ENCODE assay signal across 8 cellular contexts in the genomic region with DNA sequence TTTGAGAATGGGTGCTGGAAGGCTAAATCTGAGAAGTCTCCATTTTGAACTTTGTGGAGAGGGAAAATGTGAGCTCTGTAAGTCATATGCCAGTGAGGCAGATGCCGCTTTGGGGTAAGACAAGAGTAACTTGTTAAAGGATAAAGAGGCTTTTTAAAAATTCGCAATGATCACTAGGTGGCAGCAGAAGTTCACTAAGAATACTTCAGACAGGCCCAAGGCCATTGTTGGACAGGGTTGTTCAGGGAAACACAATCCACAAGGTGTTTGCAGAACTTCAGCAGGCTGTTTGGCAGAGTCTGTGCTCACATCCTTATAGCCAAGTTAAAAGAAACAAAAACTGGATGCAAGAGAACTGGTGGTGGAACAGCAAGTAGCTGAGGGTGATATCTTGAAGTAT. TPM values are rescaled to one million over a fixed set of nuclear protein-coding genes. Genes with fewer than 3 reads are reported as not detected.
DNase-seq lines count a peak whose midpoint lies in the region; ATAC-seq, FAIRE-seq and TF ChIP-seq lines count a peak whose summit lies in the region.

No MANE protein-coding gene starts in this region.

- H3K14ac ChIP-seq in H1 (ENCODE audit: insufficient read length) (no peak overlapping the region), mesenchymal stem cell (ENCODE audit: low read length in 2 of 2) (no peak overlapping the region)

- no peak for TF ChIP-seq EP300 in H1 (IDR thresholded peaks at IDR 0.05; ENCODE audit: borderline replicate concordance in 1 of 2, low read depth in 2 of 2, low read length in 2 of 2)

- FAIRE-seq in H1 (lab: Jason Lieb, UNC) = peak; percentile 98

- H3K18ac ChIP-seq in H1 (ENCODE audit: extremely low read depth, low read length) = no peak overlapping the region
- H3K18ac ChIP-seq in mesenchymal stem cell (ENCODE audit: low read depth in 1 of 2, low read length in 2 of 2) = no peak overlapping the region

- H3K4me1 ChIP-seq in H1 (replicated peaks in 1 of 4; ENCODE audit: control insufficient read depth in 3 of 4, insufficient read depth in 4 of 4, low read length in 3 of 4) = no peaks in the 10 kb centered on the region
- no peaks in the 10 kb centered on the region for H3K4me1 ChIP-seq in mesenchymal stem cell (ENCODE audit: control insufficient read depth, insufficient read depth, low read depth, low read length)

- H3K27ac ChIP-seq in H1 (ENCODE audit: low read depth, low read length) (no peak overlapping the region), mesenchymal stem cell (ENCODE audit: low read length, poor library complexity, severe bottlenecking) (no peak overlapping the region)

- TF ChIP-seq CTCF in AG10803 (conservative IDR thresholded peaks at IDR 0.05; ENCODE audit: low read length) (peak; percentile 59), GM12872 (IDR thresholded peaks at IDR 0.05; ENCODE audit: insufficient read depth, low read depth, low read length) (peak; percentile 46), H1 (IDR thresholded peaks at IDR 0.05; ENCODE audit: control extremely low read depth in 1 of 3, insufficient read depth in 1 of 3, low read depth in 1 of 3, low read length in 3 of 3) (peak in 2 of 3 experiments; percentile 50 to 55; a peak in 3 of 4 replicates)

- no peaks in the 10 kb centered on the region for H3K9me3 ChIP-seq in H1 (ENCODE audit: insufficient read depth in 2 of 2, low read depth in 1 of 2, low read length in 1 of 2)
- H3K9me3 ChIP-seq in mesenchymal stem cell (ENCODE audit: control insufficient read depth, low read length) = no peaks in the 10 kb centered on the region

- no peak overlapping the region for H2BK5ac ChIP-seq in H1 (ENCODE audit: low read depth, low read length)
- no peak overlapping the region for H2BK5ac ChIP-seq in mesenchymal stem cell (ENCODE audit: low read depth, low read length, poor library complexity, severe bottlenecking)

- DNase-seq in AG10803 (ENCODE audit: low read depth) (peak; percentile 60), M059J (ENCODE audit: low read depth) (peak; percentile 62), RPMI7951 (ENCODE audit: low read depth) (peak; percentile 55), H1 (ENCODE audit: low read depth in 1 of 2, low spot score in 2 of 2) (no peak), mesenchymal stem cell (peak; percentile 62)
- no peak for DNase-seq in NK-92 treated with Interleukin-12 subunit alpha and Interleukin-12 subunit beta, amount 100 ng/mL, for 24 hours (lab: John Stamatoyannopoulos, UW)

- CTCF ChIA-PET in H1 (lab: Charles Lee; ENCODE audit: partially characterized antibody) = interaction anchor here (0.6 to 6.7 kb wide), 21 partner anchors 9 to 307 kb away, joined by 3 to 106 read pairs (median 4); no protein-coding TSS in a partner anchor

- H3K27me3 ChIP-seq in H1 (replicated peaks in 1 of 4; ENCODE audit: control insufficient read depth in 3 of 4, extremely low read depth in 1 of 4, insufficient read depth in 3 of 4, low read length in 3 of 4) = no peaks in the 10 kb centered on the region
- H3K27me3 ChIP-seq in mesenchymal stem cell (ENCODE audit: control insufficient read depth in 1 of 2, insufficient read depth in 1 of 2, low read length in 2 of 2) = peaks cover 0 to 13% of the 10 kb centered on the region in 2 experiments

- H3K23me2 ChIP-seq in H1 (ENCODE audit: low read depth, low read length) = no peaks in the 10 kb centered on the region

- no peak overlapping the region for H2BK120ac ChIP-seq in H1 (replicated peaks; ENCODE audit: low read depth, low read length)
- no peak overlapping the region for H2BK120ac ChIP-seq in mesenchymal stem cell (ENCODE audit: low read depth, low read length)

- TF ChIP-seq RAD21 in H1 (IDR thresholded peaks at IDR 0.05 in 1 of 2, conservative IDR thresholded peaks at IDR 0.05 in 1 of 2; ENCODE audit: low read depth in 2 of 2, low read length in 2 of 2) = peak; percentile 73 to 81

- H3K4ac ChIP-seq in H1 (replicated peaks; ENCODE audit: insufficient read length, low read depth, low read length) (no peak overlapping the region), mesenchymal stem cell (ENCODE audit: low read depth in 1 of 2, low read length in 2 of 2) (no peak overlapping the region)

- H4K5ac ChIP-seq in H1 (ENCODE audit: insufficient read length, low read depth, low read length) = no peak overlapping the region

- H3K4me3 ChIP-seq in AG10803 (ENCODE audit: low read length) = no peak overlapping the region
- no peak overlapping the region for H3K4me3 ChIP-seq in H1 (ENCODE audit: extremely low read depth in 1 of 4, insufficient read depth in 2 of 4, low read depth in 3 of 4, low read length in 4 of 4)
- H3K4me3 ChIP-seq in mesenchymal stem cell (ENCODE audit: insufficient read depth in 1 of 2, low read depth in 1 of 2, low read length in 2 of 2) = no peak overlapping the region

- H4K20me1 ChIP-seq in H1 (replicated peaks in 1 of 2; ENCODE audit: control insufficient read depth in 1 of 2, insufficient read depth in 2 of 2, low read length in 2 of 2) = no peaks in the 10 kb centered on the region

- no peaks in the 10 kb centered on the region for H3K79me2 ChIP-seq in H1 (ENCODE audit: control insufficient read depth in 1 of 2, insufficient read depth in 2 of 2, low read length in 2 of 2)

- H2BK20ac ChIP-seq in H1 (ENCODE audit: low read length) = no peak overlapping the region

- H2BK12ac ChIP-seq in H1 (ENCODE audit: low read depth, low read length) = no peak overlapping the region
- H2BK12ac ChIP-seq in mesenchymal stem cell (ENCODE audit: low read length in 2 of 2) = no peak overlapping the region

- H3K4me2 ChIP-seq in H1 (ENCODE audit: insufficient read depth in 1 of 2, low read depth in 2 of 2, low read length in 2 of 2) (no peak overlapping the region), mesenchymal stem cell (ENCODE audit: low read length, poor library complexity, severe bottlenecking) (no peak overlapping the region)

- H3K36me3 ChIP-seq in H1 (ENCODE audit: control insufficient read depth in 2 of 4, insufficient read depth in 4 of 4, low read length in 3 of 4) = no peaks in the 10 kb centered on the region
- no peaks in the 10 kb centered on the region for H3K36me3 ChIP-seq in mesenchymal stem cell (ENCODE audit: control insufficient read depth in 1 of 2, insufficient read depth in 2 of 2, low read depth in 1 of 2, low read length in 2 of 2)

- H2AK5ac ChIP-seq in H1 (ENCODE audit: low read depth, low read length) (no peak overlapping the region), mesenchymal stem cell (ENCODE audit: low read length, severe bottlenecking) (no peak overlapping the region)

- no peak overlapping the region for H3K56ac ChIP-seq in H1 (replicated peaks; ENCODE audit: insufficient read length, low read depth, low read length)

- no peak for ATAC-seq in GM19023 (IDR thresholded peaks at IDR 0.05; ENCODE audit: unreplicated experiment)

- POLR2A ChIA-PET in H1 (lab: Charles Lee; ENCODE audit: partially characterized antibody) = no interaction called here

- TF ChIP-seq POLR2A in H1 (IDR thresholded peaks at IDR 0.05; ENCODE audit: control extremely low read depth in 1 of 2, low read depth in 2 of 2, low read length in 2 of 2) = no peak

- H4K91ac ChIP-seq in H1 (replicated peaks; ENCODE audit: insufficient read length, low read length) = no peak overlapping the region
- no peak overlapping the region for H4K91ac ChIP-seq in mesenchymal stem cell (ENCODE audit: low read length)

- no peak overlapping the region for H2AFZ ChIP-seq in H1 (ENCODE audit: low read length)
- H2AFZ ChIP-seq in mesenchymal stem cell (ENCODE audit: low read depth, low read length) = no peak overlapping the region

- H2BK15ac ChIP-seq in H1 (ENCODE audit: low read length) (no peak overlapping the region), mesenchymal stem cell (ENCODE audit: low read depth, poor library complexity, severe bottlenecking) (no peak overlapping the region)

- no peak overlapping the region for H3K23ac ChIP-seq in H1 (ENCODE audit: insufficient read length)
- no peak overlapping the region for H3K23ac ChIP-seq in mesenchymal stem cell (ENCODE audit: low read length in 2 of 2)

- H3K79me1 ChIP-seq in H1 (ENCODE audit: low read depth, low read length) (no peaks in the 10 kb centered on the region), mesenchymal stem cell (replicated peaks; ENCODE audit: low read length, poor library complexity, severe bottlenecking) (no peaks in the 10 kb centered on the region)

- 39% methylated on average over 2 of the region's 2 CpGs; no CpG with 5 or more reads in 1 of the 2 experiments for WGBS in H1 (ENCODE audit: extremely low coverage in 1 of 2, insufficient coverage in 1 of 2, insufficient read length in 1 of 2, insufficient replicate concordance in 2 of 2, low coverage in 1 of 2, low lambda C conversion rate in 2 of 2, missing lambda C conversion rate in 1 of 2), 2 experiments
- 11% methylated on average over 2 of the region's 2 CpGs for WGBS in mesenchymal stem cell

- H3K9ac ChIP-seq in H1 (replicated peaks in 1 of 4; ENCODE audit: extremely low read depth in 1 of 4, low read depth in 3 of 4, low read length in 3 of 4) (no peak overlapping the region), mesenchymal stem cell (ENCODE audit: low read length) (no peak overlapping the region)

- H4K8ac ChIP-seq in H1 (ENCODE audit: extremely low read depth, insufficient read depth, low read length) (no peak overlapping the region), mesenchymal stem cell (ENCODE audit: low read length) (no peak overlapping the region)

RNA-seq across cellular contexts. Expression of a gene that starts 13.7 kb away (rescaled TPM):
- 11.3 and 14.7 TPM in 2 replicates for total RNA-seq in M059J (2014; rRNA removed; shearing (Covaris generic))
- 20.7 and 23.1 TPM in 2 replicates for total RNA-seq in RPMI7951 (2014; rRNA removed; shearing (Covaris generic))
- total RNA-seq in H1 (2021; fragmentation: NEBNext Ultra II Directional; extraction: Animal tissue kit (Norgen Biotek cat#: 25700)) = 13.4 and 15.7 TPM in 2 replicates
- 2.1 and 5.0 TPM in 2 replicates for polyA plus RNA-seq in H1 (2011; rRNA removed)
- polyA plus RNA-seq in H1 (2011; cell fraction: cytosol; rRNA removed) = 4.3 TPM
- 6.3 TPM for polyA plus RNA-seq in H1 (2011; cell fraction: nucleus; rRNA removed)
- 4.4 to 5.7 TPM (median 4.6 TPM) in 4 replicates for polyA plus RNA-seq in H1 (2012, experiment 1 of 2)
- polyA plus RNA-seq in H1 (2012, experiment 2 of 2) = 0.26 TPM
- polyA plus RNA-seq in H1 (2013, experiment 1 of 2) = 6.8 TPM
- polyA plus RNA-seq in H1 (2013, experiment 2 of 2) = 6.2 TPM
- polyA minus RNA-seq in H1 (2011; rRNA and poly(A)+ RNA removed) = 18.4 and 21.8 TPM in 2 replicates
- polyA minus RNA-seq in H1 (2011; cell fraction: cytosol; rRNA and poly(A)+ RNA removed) = 3.7 TPM
- polyA minus RNA-seq in H1 (2011; cell fraction: nucleus; rRNA and poly(A)+ RNA removed) = 17.1 TPM
- polyA plus RNA-seq in mesenchymal stem cell (2013, experiment 1 of 2) = 4.5 TPM
- 4.0 TPM for polyA plus RNA-seq in mesenchymal stem cell (2013, experiment 2 of 2)

RNA-seq across cellular contexts. Expression of a gene that starts 33.6 kb away (rescaled TPM):
- not detected in 2 replicates for total RNA-seq in M059J (2014; rRNA removed; shearing (Covaris generic))
- total RNA-seq in RPMI7951 (2014; rRNA removed; shearing (Covaris generic)) = not detected in 2 replicates
- not detected in 2 replicates for total RNA-seq in H1 (2021; fragmentation: NEBNext Ultra II Directional; extraction: Animal tissue kit (Norgen Biotek cat#: 25700))
- not detected in 2 replicates for polyA plus RNA-seq in H1 (2011; rRNA removed)
- not detected for polyA plus RNA-seq in H1 (2011; cell fraction: cytosol; rRNA removed)
- polyA plus RNA-seq in H1 (2011; cell fraction: nucleus; rRNA removed) = not detected
- not detected in 4 replicates for polyA plus RNA-seq in H1 (2012, experiment 1 of 2)
- polyA plus RNA-seq in H1 (2012, experiment 2 of 2) = not detected
- polyA plus RNA-seq in H1 (2013, experiment 1 of 2) = not detected
- polyA plus RNA-seq in H1 (2013, experiment 2 of 2) = not detected
- not detected in 2 replicates for polyA minus RNA-seq in H1 (2011; rRNA and poly(A)+ RNA removed)
- polyA minus RNA-seq in H1 (2011; cell fraction: cytosol; rRNA and poly(A)+ RNA removed) = not detected
- not detected for polyA minus RNA-seq in H1 (2011; cell fraction: nucleus; rRNA and poly(A)+ RNA removed)
- not detected for polyA plus RNA-seq in mesenchymal stem cell (2013, experiment 1 of 2)
- polyA plus RNA-seq in mesenchymal stem cell (2013, experiment 2 of 2) = not detected

RNA-seq across cellular contexts. Expression of a gene that starts 35.2 kb away (rescaled TPM):
- 4.8 TPM in 1 of 2 replicates, not detected in the other for total RNA-seq in M059J (2014; rRNA removed; shearing (Covaris generic))
- 0.12 and 0.39 TPM in 2 replicates for total RNA-seq in RPMI7951 (2014; rRNA removed; shearing (Covaris generic))
- total RNA-seq in H1 (2021; fragmentation: NEBNext Ultra II Directional; extraction: Animal tissue kit (Norgen Biotek cat#: 25700)) = 0.19 TPM in 1 of 2 replicates, not detected in the other
- polyA plus RNA-seq in H1 (2011; rRNA removed) = 0.06 TPM in 1 of 2 replicates, not detected in the other
- polyA plus RNA-seq in H1 (2011; cell fraction: cytosol; rRNA removed) = 0.03 TPM
- polyA plus RNA-seq in H1 (2011; cell fraction: nucleus; rRNA removed) = 0.14 TPM
- 0.17 to 0.27 TPM (median 0.24 TPM) in 3 of 4 replicates, not detected in the other for polyA plus RNA-seq in H1 (2012, experiment 1 of 2)
- polyA plus RNA-seq in H1 (2012, experiment 2 of 2) = not detected
- polyA plus RNA-seq in H1 (2013, experiment 1 of 2) = 0.24 TPM
- 0.06 TPM for polyA plus RNA-seq in H1 (2013, experiment 2 of 2)
- polyA minus RNA-seq in H1 (2011; rRNA and poly(A)+ RNA removed) = not detected in 2 replicates
- polyA minus RNA-seq in H1 (2011; cell fraction: cytosol; rRNA and poly(A)+ RNA removed) = not detected
- not detected for polyA minus RNA-seq in H1 (2011; cell fraction: nucleus; rRNA and poly(A)+ RNA removed)
- polyA plus RNA-seq in mesenchymal stem cell (2013, experiment 1 of 2) = 0.03 TPM
- polyA plus RNA-seq in mesenchymal stem cell (2013, experiment 2 of 2) = 0.04 TPM

Comparison
In these comparisons a context has a peak if more than half of its experiments do, and no peak if none do; other contexts are left out.
1. DNase-seq: peak in AG10803 (single experiment), M059J (single experiment), RPMI7951 (single experiment) and mesenchymal stem cell (single experiment); none in H1 (0 of 2) and NK-92 treated with Interleukin-12 subunit alpha and Interleukin-12 subunit beta, amount 100 ng/mL, for 24 hours (single experiment).
2. Peak in every context shown above with its lines, with median percentiles within 50 percentile points of each other: CTCF ChIP-seq.